Comparison of ENCODE assay signal across 30 cellular contexts in genomic region chr15:26023231-26023630, GRCh38.
DNase-seq lines count a peak whose midpoint lies in the region; ATAC-seq, FAIRE-seq and TF ChIP-seq lines count a peak whose summit lies in the region.
"Had no signal": no experiment of that assay in that cellular context is flagged by ENCODE, and none has a peak within 500 bp of the region (broad histone marks: within the 10 kb centered on the region; RNA-seq: fewer than 3 reads in every experiment).

No MANE protein-coding gene starts in this region.

- H3K9ac ChIP-seq in astrocyte (ENCODE audit: low read length) (no peak overlapping the region), mesendoderm (ENCODE audit: low read length) (no peak overlapping the region)
- H3K9ac ChIP-seq: KMS-11 had no signal

- no peaks in the 10 kb centered on the region for H3K9me3 Mint-ChIP-seq in activated CD8-positive, alpha-beta memory T cell treated with anti-CD3 and anti-CD28 coated beads, Interleukin-2, amount 10 ng/mL, durations not matched to agents 7 days and 5 days (ENCODE audit: low read depth)
- H3K9me3 Mint-ChIP-seq in astrocyte (ENCODE audit: unreplicated experiment) = no peaks in the 10 kb centered on the region
- H3K9me3 Mint-ChIP-seq: CD8-positive, alpha-beta T cell; IgD-negative memory B cell had no signal

- H3K4ac ChIP-seq in mesendoderm (ENCODE audit: low read depth, low read length) = no peak overlapping the region

- H2AFZ ChIP-seq in astrocyte (ENCODE audit: low read depth, low read length) = no peak overlapping the region

- TF ChIP-seq CTCF in astrocyte (IDR thresholded peaks at IDR 0.05; ENCODE audit: insufficient read depth, low read depth, low read length) = no peak

- H3K56ac ChIP-seq in mesendoderm (ENCODE audit: low read length) = no peak overlapping the region

- WGBS in mesendoderm (ENCODE audit: extremely low coverage, insufficient coverage, low lambda C conversion rate) = no CpG with 5 or more reads among the region's 10 CpGs

- H3K23ac ChIP-seq in mesendoderm (ENCODE audit: low read length) = no peak overlapping the region

- no peaks in the 10 kb centered on the region for H3K4me1 Mint-ChIP-seq in activated CD8-positive, alpha-beta memory T cell treated with anti-CD3 and anti-CD28 coated beads, Interleukin-2, amount 10 ng/mL, durations not matched to agents 7 days and 5 days
- H3K4me1 Mint-ChIP-seq in astrocyte (ENCODE audit: low read depth, unreplicated experiment) = peaks cover 6% of the 10 kb centered on the region

- no peaks in the 10 kb centered on the region for H3K27me3 ChIP-seq in astrocyte (ENCODE audit: insufficient read depth, low read length)
- no peaks in the 10 kb centered on the region for H3K27me3 ChIP-seq in mesendoderm (ENCODE audit: insufficient read depth, low read length, poor library complexity)

- no peaks in the 10 kb centered on the region for H3K79me1 ChIP-seq in mesendoderm (ENCODE audit: low read length)

- no peak overlapping the region for H3K4me3 ChIP-seq in astrocyte (ENCODE audit: insufficient read depth, low read depth, low read length)
- H3K4me3 ChIP-seq in mesendoderm (ENCODE audit: low read length) = no peak overlapping the region
- H3K4me3 ChIP-seq: GM12878 had no signal

- no peak overlapping the region for H3K27ac Mint-ChIP-seq in activated CD8-positive, alpha-beta memory T cell treated with anti-CD3 and anti-CD28 coated beads, Interleukin-2, amount 10 ng/mL, durations not matched to agents 7 days and 5 days
- peak overlapping the region; percentile 2 for H3K27ac Mint-ChIP-seq in astrocyte (ENCODE audit: unreplicated experiment)
- H3K27ac Mint-ChIP-seq: B cell; CD8-positive, alpha-beta T cell; IgD-negative memory B cell had no signal

- no peak overlapping the region for H3K18ac ChIP-seq in mesendoderm (ENCODE audit: low read length)

- no peak overlapping the region for H4K5ac ChIP-seq in mesendoderm (ENCODE audit: low read length)

- H2BK15ac ChIP-seq in mesendoderm (replicated peaks; ENCODE audit: low read depth) = no peak overlapping the region

- H3K36me3 ChIP-seq in astrocyte (ENCODE audit: insufficient read depth, low read length) = no peaks in the 10 kb centered on the region
- H3K36me3 ChIP-seq in mesendoderm (ENCODE audit: control insufficient read depth, insufficient read depth, low read length) = no peaks in the 10 kb centered on the region

- H3K27me3 Mint-ChIP-seq in activated CD8-positive, alpha-beta memory T cell treated with anti-CD3 and anti-CD28 coated beads, Interleukin-2, amount 10 ng/mL, durations not matched to agents 7 days and 5 days = no peaks in the 10 kb centered on the region
- peaks cover 1% of the 10 kb centered on the region for H3K27me3 Mint-ChIP-seq in astrocyte (ENCODE audit: low read depth, unreplicated experiment)

- H4K20me1 ChIP-seq in astrocyte (ENCODE audit: insufficient read depth, low read length) = no peaks in the 10 kb centered on the region

- H3K4me1 ChIP-seq in astrocyte (ENCODE audit: insufficient read depth, low read length) = peaks cover 3% of the 10 kb centered on the region
- peaks cover 1% of the 10 kb centered on the region for H3K4me1 ChIP-seq in mesendoderm (ENCODE audit: control insufficient read depth, low read depth, low read length)

- no peak overlapping the region for H2AK5ac ChIP-seq in mesendoderm (ENCODE audit: low read length)

- H3K27ac ChIP-seq in astrocyte (ENCODE audit: low read depth, low read length) (no peak overlapping the region), mesendoderm (ENCODE audit: low read depth, low read length) (no peak overlapping the region)
- H3K27ac ChIP-seq: 22Rv1, C4-2B, KMS-11, RWPE1 had no signal

- H3K79me2 ChIP-seq in astrocyte (ENCODE audit: insufficient read depth, low read length) (no peaks in the 10 kb centered on the region), mesendoderm (ENCODE audit: control insufficient read depth, insufficient read depth, low read length) (no peaks in the 10 kb centered on the region)

- H4K8ac ChIP-seq in mesendoderm (ENCODE audit: low read depth, low read length) = no peak overlapping the region

- peak; percentile 5 for DNase-seq in activated CD8-positive, alpha-beta memory T cell treated with anti-CD3 and anti-CD28 coated beads for 24 hours
- no peak for DNase-seq in activated CD8-positive, alpha-beta memory T cell treated with anti-CD3 and anti-CD28 coated beads, Interleukin-2, amount 10 ng/mL, durations not matched to agents 7 days and 5 days
- DNase-seq in astrocyte (ENCODE audit: low read depth) (no peak), mesendoderm (peak; percentile 54), NCI-H1417 treated with DMSO at 0.1 percent for 48 hours (lab: John Stamatoyannopoulos, UW) (no peak), globus pallidus (ENCODE audit: low spot score) (no peak)
- DNase-seq: DMS 273 treated with DMSO at 0.1 percent for 48 hours; DMS79; EL; GDM1; GOT3; HCEC 1CT; NCI-H1092; NCI-H1436; NCI-H187; NCI-H2107; NCI-H446; NCI-H524 treated with DMSO at 0.1 percent for 48 hours; NCI-H774; NK-92 treated with Interleukin-12 subunit alpha and Interleukin-12 subunit beta, amount 100 ng/mL, for 24 hours; SHP77 had no signal

- CTCF ChIA-PET in activated CD8-positive, alpha-beta memory T cell treated with anti-CD3 and anti-CD28 coated beads, Interleukin-2, amount 10 ng/mL, durations not matched to agents 7 days and 5 days (lab: Charles Lee) = no interaction called here

- no peak for FAIRE-seq in astrocyte (lab: Jason Lieb, UNC)
- FAIRE-seq: GM12878 had no signal

- no peaks in the 10 kb centered on the region for H3K9me3 ChIP-seq in astrocyte (ENCODE audit: insufficient read depth, low read depth, low read length)

- no peak overlapping the region for H3K4me2 ChIP-seq in astrocyte (ENCODE audit: low read length)
- H3K4me2 ChIP-seq in mesendoderm (ENCODE audit: low read length) = no peak overlapping the region
- H3K4me2 ChIP-seq: KMS-11 had no signal

- no peak overlapping the region for H2BK5ac ChIP-seq in mesendoderm (ENCODE audit: low read length)

- no peak for ATAC-seq in activated CD8-positive, alpha-beta memory T cell treated with anti-CD3 and anti-CD28 coated beads, Interleukin-2, amount 10 ng/mL, durations not matched to agents 7 days and 5 days
- no peak for ATAC-seq in HG03520 (IDR thresholded peaks at IDR 0.05; ENCODE audit: unreplicated experiment)
- ATAC-seq: CD8-positive, alpha-beta T cell; GM12878 had no signal

- H2BK120ac ChIP-seq in mesendoderm (ENCODE audit: low read depth, low read length) = no peak overlapping the region

- H3K4me3 Mint-ChIP-seq in activated CD8-positive, alpha-beta memory T cell treated with anti-CD3 and anti-CD28 coated beads, Interleukin-2, amount 10 ng/mL, durations not matched to agents 7 days and 5 days = no peak overlapping the region
- no peak overlapping the region for H3K4me3 Mint-ChIP-seq in astrocyte (ENCODE audit: unreplicated experiment)
- H3K4me3 Mint-ChIP-seq: B cell; CD8-positive, alpha-beta T cell; IgD-negative memory B cell had no signal

- H3K36me3 Mint-ChIP-seq in activated CD8-positive, alpha-beta memory T cell treated with anti-CD3 and anti-CD28 coated beads, Interleukin-2, amount 10 ng/mL, durations not matched to agents 7 days and 5 days = no peaks in the 10 kb centered on the region
- H3K36me3 Mint-ChIP-seq in astrocyte (ENCODE audit: low read depth, unreplicated experiment) = no peaks in the 10 kb centered on the region
- H3K36me3 Mint-ChIP-seq: CD8-positive, alpha-beta T cell; IgD-negative memory B cell had no signal

Comparison
In these comparisons a context has a peak if more than half of its experiments do, and no peak if none do; other contexts are left out.
1. DNase-seq: peak in activated CD8-positive, alpha-beta memory T cell treated with anti-CD3 and anti-CD28 coated beads for 24 hours (single experiment) and mesendoderm (single experiment); none in activated CD8-positive, alpha-beta memory T cell treated with anti-CD3 and anti-CD28 coated beads, Interleukin-2, amount 10 ng/mL, durations not matched to agents 7 days and 5 days (single experiment), astrocyte (single experiment), NCI-H1417 treated with DMSO at 0.1 percent for 48 hours (single experiment) and globus pallidus (single experiment).